Comparison of ENCODE assay signal across 1 cellular context in the genomic region with DNA sequence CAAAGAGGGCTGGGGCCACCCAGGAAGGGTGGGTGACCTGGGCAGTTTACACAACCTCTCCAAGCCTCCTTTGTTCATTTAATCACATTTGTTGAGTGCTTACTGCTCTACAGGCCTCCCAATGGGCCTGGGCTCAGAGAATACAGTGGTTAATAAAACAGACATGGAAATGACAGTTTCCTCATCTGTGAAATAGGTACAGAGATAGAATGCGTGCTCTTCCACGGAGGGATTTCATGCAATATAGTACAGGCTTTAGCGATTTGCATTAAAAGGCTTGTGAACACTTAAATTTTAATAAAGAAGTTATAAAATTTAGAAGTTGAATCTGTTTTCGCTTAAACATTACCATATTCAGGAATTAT.
TF ChIP-seq lines count a peak whose summit lies in the region.

No MANE protein-coding gene starts in this region.

TF ChIP-seq in H1, 55 proteins besides CTCF, POLR2A, EP300 and RAD21:
- TF ChIP-seq NANOG (IDR thresholded peaks at IDR 0.05; ENCODE audit: insufficient read depth, low read depth, low read length, poor library complexity, severe bottlenecking) (peak; percentile 15), PHF8 (conservative IDR thresholded peaks at IDR 0.05; ENCODE audit: low read depth, low read length) (no peak), CHD1 (IDR thresholded peaks at IDR 0.05; ENCODE audit: low read depth, low read length) (no peak)
TF ChIP-seq in H1: peak in this region for 1.
